ENCODE assay signal across 1 cellular context in genomic region chr3:168139947-168140346, GRCh38.
TF ChIP-seq lines count a peak whose summit lies in the region.

No MANE protein-coding gene starts in this region.

TF ChIP-seq in WTC11, 78 proteins besides CTCF, POLR2A, EP300 and RAD21 (continued from another document):
- TF ChIP-seq, protein P1, sequence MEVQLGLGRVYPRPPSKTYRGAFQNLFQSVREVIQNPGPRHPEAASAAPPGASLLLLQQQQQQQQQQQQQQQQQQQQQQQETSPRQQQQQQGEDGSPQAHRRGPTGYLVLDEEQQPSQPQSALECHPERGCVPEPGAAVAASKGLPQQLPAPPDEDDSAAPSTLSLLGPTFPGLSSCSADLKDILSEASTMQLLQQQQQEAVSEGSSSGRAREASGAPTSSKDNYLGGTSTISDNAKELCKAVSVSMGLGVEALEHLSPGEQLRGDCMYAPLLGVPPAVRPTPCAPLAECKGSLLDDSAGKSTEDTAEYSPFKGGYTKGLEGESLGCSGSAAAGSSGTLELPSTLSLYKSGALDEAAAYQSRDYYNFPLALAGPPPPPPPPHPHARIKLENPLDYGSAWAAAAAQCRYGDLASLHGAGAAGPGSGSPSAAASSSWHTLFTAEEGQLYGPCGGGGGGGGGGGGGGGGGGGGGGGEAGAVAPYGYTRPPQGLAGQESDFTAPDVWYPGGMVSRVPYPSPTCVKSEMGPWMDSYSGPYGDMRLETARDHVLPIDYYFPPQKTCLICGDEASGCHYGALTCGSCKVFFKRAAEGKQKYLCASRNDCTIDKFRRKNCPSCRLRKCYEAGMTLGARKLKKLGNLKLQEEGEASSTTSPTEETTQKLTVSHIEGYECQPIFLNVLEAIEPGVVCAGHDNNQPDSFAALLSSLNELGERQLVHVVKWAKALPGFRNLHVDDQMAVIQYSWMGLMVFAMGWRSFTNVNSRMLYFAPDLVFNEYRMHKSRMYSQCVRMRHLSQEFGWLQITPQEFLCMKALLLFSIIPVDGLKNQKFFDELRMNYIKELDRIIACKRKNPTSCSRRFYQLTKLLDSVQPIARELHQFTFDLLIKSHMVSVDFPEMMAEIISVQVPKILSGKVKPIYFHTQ (CRISPR knock-in tag; IDR thresholded peaks at IDR 0.05): no peak
- TF ChIP-seq SMAD3 (CRISPR knock-in tag; IDR thresholded peaks at IDR 0.05; ENCODE audit: borderline replicate concordance) (no peak), ELF4 (CRISPR knock-in tag; IDR thresholded peaks at IDR 0.05; ENCODE audit: low read depth) (no peak)
